ENCODE assay signal across 9 cellular contexts in genomic region chr3:67083277-67083676, GRCh38.
DNase-seq lines count a peak whose midpoint lies in the region; ATAC-seq and TF ChIP-seq lines count a peak whose summit lies in the region.
"Had no signal": no experiment of that assay in that cellular context is flagged by ENCODE, and none has a peak within 500 bp of the region (broad histone marks: within the 10 kb centered on the region; RNA-seq: fewer than 3 reads in every experiment).

No MANE protein-coding gene starts in this region.

- intact Hi-C loops in PC-3 (cut with micrococcal nuclease): no loop called here

- DNase-seq in CD4-positive, CD25-positive, alpha-beta regulatory T cell: peak in 2 of 3 donors; percentile 59 to 81
- DNase-seq in GM23338 (ENCODE audit: low spot score): no peak
- peak; percentile 4 for DNase-seq in PC-3
- DNase-seq in activated naive CD8-positive, alpha-beta T cell treated with anti-CD3 and anti-CD28 coated beads for 36 hours: peak; percentile 46
- DNase-seq in stimulated activated CD8-positive, alpha-beta memory T cell treated with anti-CD3 and anti-CD28 coated beads, Interleukin-4, amount 100 ng/mL, for 48 hours: peak; percentile 44
- no peak for DNase-seq in D341Med (ENCODE audit: low spot score)
- no peak for DNase-seq in caudate nucleus (lab: John Stamatoyannopoulos, UW)

- no peaks in the 10 kb centered on the region for H3F3A ChIP-seq in GM23338 (replicated peaks; ENCODE audit: low read depth)
- no peaks in the 10 kb centered on the region for H3F3A ChIP-seq in PC-3 (ENCODE audit: low read length, unreplicated experiment)

- peak overlapping the region; percentile 69 for H3K27ac ChIP-seq in CD4-positive, CD25-positive, alpha-beta regulatory T cell (ENCODE audit: insufficient read depth, low read length, poor library complexity, severe bottlenecking)
- H3K27ac ChIP-seq in GM23338 (ENCODE audit: low read depth) (no peak overlapping the region), PC-3 (ENCODE audit: low read length) (no peak overlapping the region), caudate nucleus (ENCODE audit: low read depth, low read length) (no peak overlapping the region)

- CTCF ChIA-PET in PC-3 (lab: Charles Lee): no interaction called here

- H3K9me3 Mint-ChIP-seq in CD4-positive, CD25-positive, alpha-beta regulatory T cell: peaks cover 1 to 44% (median 11%) of the 10 kb centered on the region in 7 donors
- H3K9me3 Mint-ChIP-seq in GM23338: no peaks in the 10 kb centered on the region; the same call in 2 of the 3 replicates
- peaks cover 43% of the 10 kb centered on the region for H3K9me3 Mint-ChIP-seq in activated naive CD8-positive, alpha-beta T cell treated with anti-CD3 and anti-CD28 coated beads for 36 hours

- H3K9ac ChIP-seq in PC-3 (ENCODE audit: low read length): no peak overlapping the region

- POLR2A ChIA-PET in PC-3 (lab: Charles Lee; ENCODE audit: unreplicated experiment): interaction anchor here (0.6 kb wide), 1 partner anchor 149 kb away, joined by 5 read pairs; no protein-coding TSS in a partner anchor

- no TSS peak for BruUV-seq in PC-3 (replicated peaks; lab: Mats Ljungman, UMichigan)

- H3K79me2 ChIP-seq in GM23338 (replicated peaks; ENCODE audit: insufficient read depth) (no peaks in the 10 kb centered on the region), PC-3 (ENCODE audit: low read length) (no peaks in the 10 kb centered on the region)

- H3K9me3 ChIP-seq in CD4-positive, CD25-positive, alpha-beta regulatory T cell (ENCODE audit: control insufficient read depth in 2 of 2, low read length in 2 of 2): peaks cover 16 to 24% of the 10 kb centered on the region in 2 experiments
- no peaks in the 10 kb centered on the region for H3K9me3 ChIP-seq in PC-3 (ENCODE audit: low read length)

- H3K4me3 ChIP-seq in CD4-positive, CD25-positive, alpha-beta regulatory T cell (ENCODE audit: low read depth, low read length): peak overlapping the region; percentile 63
- no peak overlapping the region for H3K4me3 ChIP-seq in GM23338
- no peak overlapping the region for H3K4me3 ChIP-seq in PC-3 (ENCODE audit: low read length)

- TF ChIP-seq CTCF in GM23338 (conservative IDR thresholded peaks at IDR 0.05; ENCODE audit: low read depth in 2 of 2) (no peak), PC-3 (conservative IDR thresholded peaks at IDR 0.05; ENCODE audit: low read depth, low read length) (no peak)

- ATAC-seq in CD4-positive, CD25-positive, alpha-beta regulatory T cell (ENCODE audit: low read depth in 2 of 2): peak; percentile 98 to 99
- ATAC-seq in GM23338 (no peak), PC-3 (no peak), HG02970 (IDR thresholded peaks at IDR 0.05; ENCODE audit: low FRiP score, unreplicated experiment) (no peak)

- H2AFZ ChIP-seq in GM23338 (peak overlapping the region; percentile 75; the same call in 1 of the 2 replicates), PC-3 (ENCODE audit: low read length) (no peak overlapping the region)

- H3K27me3 ChIP-seq in CD4-positive, CD25-positive, alpha-beta regulatory T cell (ENCODE audit: control insufficient read depth, insufficient read depth, low read length): no peaks in the 10 kb centered on the region
- no peaks in the 10 kb centered on the region for H3K27me3 ChIP-seq in GM23338 (ENCODE audit: insufficient read depth)
- H3K27me3 ChIP-seq in PC-3 (ENCODE audit: low read length): no peaks in the 10 kb centered on the region

- peak overlapping the region in 3 of 4 donors; percentile 63 to 87 (median 81) for H3K4me3 Mint-ChIP-seq in CD4-positive, CD25-positive, alpha-beta regulatory T cell
- H3K4me3 Mint-ChIP-seq in GM23338: no peak overlapping the region
- H3K4me3 Mint-ChIP-seq in activated naive CD8-positive, alpha-beta T cell treated with anti-CD3 and anti-CD28 coated beads for 36 hours: peak overlapping the region; percentile 70
- H3K4me3 Mint-ChIP-seq: dendritic cell treated with granulocyte-macrophage colony-stimulating factor and Interleukin-4, amounts not matched to agents 40 ng/mL and 50 ng/mL, for 4 days had no signal

- no peaks in the 10 kb centered on the region for H3K36me3 ChIP-seq in CD4-positive, CD25-positive, alpha-beta regulatory T cell (ENCODE audit: control insufficient read depth, insufficient read depth, low read length)
- H3K36me3 ChIP-seq in GM23338 (ENCODE audit: insufficient read depth) (no peaks in the 10 kb centered on the region), PC-3 (ENCODE audit: low read depth, low read length) (no peaks in the 10 kb centered on the region)

- H3K36me3 Mint-ChIP-seq in CD4-positive, CD25-positive, alpha-beta regulatory T cell: peaks cover 14% of the 10 kb centered on the region
- peaks cover 3% of the 10 kb centered on the region; the same call in 1 of the 3 replicates for H3K36me3 Mint-ChIP-seq in GM23338 (ENCODE audit: low read depth)
- peaks cover 47% of the 10 kb centered on the region for H3K36me3 Mint-ChIP-seq in activated naive CD8-positive, alpha-beta T cell treated with anti-CD3 and anti-CD28 coated beads for 36 hours

- no peak overlapping the region for H3K4me2 ChIP-seq in GM23338
- no peak overlapping the region for H3K4me2 ChIP-seq in PC-3 (ENCODE audit: low read length)

- H3K4me1 ChIP-seq in CD4-positive, CD25-positive, alpha-beta regulatory T cell (ENCODE audit: control insufficient read depth, insufficient read depth, low read length, poor library complexity, severe bottlenecking): peaks cover 15% of the 10 kb centered on the region
- H3K4me1 ChIP-seq in GM23338 (ENCODE audit: insufficient read depth): no peaks in the 10 kb centered on the region
- H3K4me1 ChIP-seq in PC-3 (ENCODE audit: insufficient read depth, low read length): no peaks in the 10 kb centered on the region

- H3K27me3 Mint-ChIP-seq in CD4-positive, CD25-positive, alpha-beta regulatory T cell: no peaks in the 10 kb centered on the region
- no peaks in the 10 kb centered on the region for H3K27me3 Mint-ChIP-seq in GM23338 (ENCODE audit: insufficient read depth, low read depth, poor library complexity)
- no peaks in the 10 kb centered on the region for H3K27me3 Mint-ChIP-seq in activated naive CD8-positive, alpha-beta T cell treated with anti-CD3 and anti-CD28 coated beads for 36 hours

- H3K27ac Mint-ChIP-seq in CD4-positive, CD25-positive, alpha-beta regulatory T cell: peak overlapping the region; percentile 57 to 92 (median 84)
- H3K27ac Mint-ChIP-seq in GM23338: no peak overlapping the region
- peak overlapping the region; percentile 91 for H3K27ac Mint-ChIP-seq in activated naive CD8-positive, alpha-beta T cell treated with anti-CD3 and anti-CD28 coated beads for 36 hours
- H3K27ac Mint-ChIP-seq: dendritic cell treated with granulocyte-macrophage colony-stimulating factor and Interleukin-4, amounts not matched to agents 40 ng/mL and 50 ng/mL, for 4 days had no signal

- peaks cover 12 to 35% (median 15%) of the 10 kb centered on the region in 4 donors for H3K4me1 Mint-ChIP-seq in CD4-positive, CD25-positive, alpha-beta regulatory T cell
- peaks cover 3% of the 10 kb centered on the region; the same call in 1 of the 3 replicates for H3K4me1 Mint-ChIP-seq in GM23338
- peaks cover 22% of the 10 kb centered on the region for H3K4me1 Mint-ChIP-seq in activated naive CD8-positive, alpha-beta T cell treated with anti-CD3 and anti-CD28 coated beads for 36 hours

- H4K20me1 ChIP-seq in GM23338 (replicated peaks; ENCODE audit: insufficient read depth) (no peaks in the 10 kb centered on the region), PC-3 (ENCODE audit: low read length) (no peaks in the 10 kb centered on the region)

- H3K9me2 ChIP-seq in GM23338 (ENCODE audit: insufficient read depth) (peaks cover 15% of the 10 kb centered on the region; the same call in 1 of the 2 replicates), PC-3 (replicated peaks; ENCODE audit: low read length) (no peaks in the 10 kb centered on the region)

TF ChIP-seq in GM23338, 12 proteins besides CTCF, POLR2A, EP300 and RAD21 (continues in another document):
- no peak for TF ChIP-seq EZH2phosphoT487 (IDR thresholded peaks at IDR 0.05; ENCODE audit: unreplicated experiment)
- no peak for TF ChIP-seq NANOG (IDR thresholded peaks at IDR 0.05; ENCODE audit: borderline replicate concordance)
- no peak for TF ChIP-seq POLR2AphosphoS5 (IDR thresholded peaks at IDR 0.05; ENCODE audit: low read depth)
- TF ChIP-seq CREB1 (CRISPR knock-in tag; IDR thresholded peaks at IDR 0.05; ENCODE audit: low read depth): no peak
- no peak for TF ChIP-seq EZH2 (IDR thresholded peaks at IDR 0.05; ENCODE audit: low read depth, unreplicated experiment)
- no peak for TF ChIP-seq REST (IDR thresholded peaks at IDR 0.05; ENCODE audit: unreplicated experiment)
- no peak for TF ChIP-seq ZNF114 (CRISPR knock-in tag; IDR thresholded peaks at IDR 0.05)
- no peak for TF ChIP-seq ZNF331 (CRISPR knock-in tag; IDR thresholded peaks at IDR 0.05; ENCODE audit: low read depth)
- TF ChIP-seq STAT1 (IDR thresholded peaks at IDR 0.05; ENCODE audit: unreplicated experiment): no peak

Comparison
In these comparisons a context has a peak if more than half of its experiments do, and no peak if none do; other contexts are left out.
1. ATAC-seq: peak in CD4-positive, CD25-positive, alpha-beta regulatory T cell (2 of 2); none in GM23338 (single experiment), PC-3 (single experiment) and HG02970 (single experiment).
2. DNase-seq: peak in CD4-positive, CD25-positive, alpha-beta regulatory T cell (2 of 3), PC-3 (single experiment), activated naive CD8-positive, alpha-beta T cell treated with anti-CD3 and anti-CD28 coated beads for 36 hours (single experiment) and stimulated activated CD8-positive, alpha-beta memory T cell treated with anti-CD3 and anti-CD28 coated beads, Interleukin-4, amount 100 ng/mL, for 48 hours (single experiment); none in GM23338 (single experiment), D341Med (single experiment) and caudate nucleus (0 of 61).